In the genomic region with DNA sequence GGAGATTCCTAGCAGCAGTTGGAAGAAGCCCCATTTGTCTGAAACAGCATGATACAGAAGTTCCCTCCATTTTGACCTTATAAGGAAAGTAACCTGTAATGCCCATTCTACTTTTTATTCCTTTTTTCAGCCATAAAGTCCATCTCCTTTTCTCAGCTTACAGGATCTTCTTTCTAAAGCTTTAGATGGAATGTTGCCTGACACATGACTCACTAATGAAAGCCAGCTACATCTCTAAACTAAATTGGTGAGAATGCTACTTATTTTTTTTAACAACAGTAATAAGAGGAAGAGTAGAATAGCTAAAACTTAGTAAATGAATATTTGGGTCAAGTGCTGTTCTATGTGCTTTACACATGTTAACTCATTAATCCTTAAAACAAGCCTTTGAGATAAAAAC, we compare ENCODE assay signal across 15 cellular contexts.
DNase-seq lines count a peak whose midpoint lies in the region; ATAC-seq and TF ChIP-seq lines count a peak whose summit lies in the region.
"Had no signal": no experiment of that assay in that cellular context is flagged by ENCODE, and none has a peak within 500 bp of the region (broad histone marks: within the 10 kb centered on the region; RNA-seq: fewer than 3 reads in every experiment).

No MANE protein-coding gene starts in this region.

- intact Hi-C loops in IMR-90 (cut with micrococcal nuclease): no loop called here

- no peak overlapping the region for H2AK5ac ChIP-seq in IMR-90 (ENCODE audit: low read depth, low read length)

- no peak overlapping the region for H2BK15ac ChIP-seq in IMR-90 (ENCODE audit: low read depth, low read length)

- TF ChIP-seq RAD21 in IMR-90 (IDR thresholded peaks at IDR 0.05; ENCODE audit: low read length): no peak

- no peak overlapping the region for H2AFZ ChIP-seq in IMR-90 (replicated peaks; ENCODE audit: low read length, poor library complexity)

- H3K4ac ChIP-seq in IMR-90 (ENCODE audit: low read depth, low read length): no peak overlapping the region

- in situ Hi-C loops in IMR-90 (cut with MboI; ENCODE audit: low sequenced_read_pairs): no loop called here
- in situ Hi-C loops in KBM-7 (cut with MboI; ENCODE audit: low pct_unique_long_range_greater_than_20kb, low sequenced_read_pairs): no loop called here

- H4K5ac ChIP-seq in IMR-90 (ENCODE audit: low read depth, low read length): no peak overlapping the region

- POLR2A ChIA-PET in IMR-90 (lab: Charles Lee; ENCODE audit: unreplicated experiment): no interaction called here

- no peak for ATAC-seq in IMR-90 (ENCODE audit: low read depth)
- ATAC-seq: A549 had no signal

- H3K23ac ChIP-seq in IMR-90 (ENCODE audit: low read depth, low read length): no peak overlapping the region

- H3K9me1 ChIP-seq in IMR-90 (ENCODE audit: insufficient read depth, low read length): no peaks in the 10 kb centered on the region

- H4K91ac ChIP-seq in IMR-90 (ENCODE audit: insufficient read depth, low read depth, low read length): no peak overlapping the region

- no peak overlapping the region for H3K9ac ChIP-seq in IMR-90 (ENCODE audit: low read depth, low read length)

- no peak overlapping the region for H3K18ac ChIP-seq in IMR-90 (ENCODE audit: low read depth, low read length)

- H4K20me1 ChIP-seq in IMR-90 (ENCODE audit: insufficient read depth, low read length): no peaks in the 10 kb centered on the region

- H2AK9ac ChIP-seq in IMR-90 (replicated peaks; ENCODE audit: low read depth, low read length, poor library complexity): no peak overlapping the region

- no peak overlapping the region for H2BK5ac ChIP-seq in IMR-90 (ENCODE audit: low read depth, low read length, poor library complexity, severe bottlenecking)

- no peak overlapping the region for H4K8ac ChIP-seq in IMR-90 (ENCODE audit: low read depth in 2 of 2, low read length in 2 of 2)

- DNase-seq in EH (ENCODE audit: low read depth): peak; percentile 21
- DNase-seq in IMR-90: peak; percentile 17
- peak; percentile 31 for DNase-seq in fibroblast of mammary gland (ENCODE audit: low read depth)
- no peak for DNase-seq in SHP77 (lab: John Stamatoyannopoulos, UW)
- no peak for DNase-seq in KBM-7
- no peak for DNase-seq in SHP77 treated with DMSO at 0.1 percent for 48 hours (lab: John Stamatoyannopoulos, UW)
- DNase-seq: C1 segment of cervical spinal cord; Calu3; CD4-positive, alpha-beta T cell; DMS 273 treated with DMSO at 0.1 percent for 48 hours; EL; KG1 had no signal

- H3K4me3 ChIP-seq in IMR-90 (ENCODE audit: insufficient read depth, low read depth, low read length) (no peak overlapping the region), fibroblast of mammary gland (ENCODE audit: control insufficient read depth, low read depth, low read length) (no peak overlapping the region)
- H3K4me3 ChIP-seq: A549, HAP-1 had no signal

- TF ChIP-seq CTCF in IMR-90 (conservative IDR thresholded peaks at IDR 0.05; ENCODE audit: low read depth, low read length): no peak
- TF ChIP-seq CTCF in fibroblast of mammary gland (conservative IDR thresholded peaks at IDR 0.05; ENCODE audit: control insufficient read depth, insufficient read depth, low read depth, low read length): no peak

- no peaks in the 10 kb centered on the region for H3K79me1 ChIP-seq in IMR-90 (ENCODE audit: low read depth in 1 of 2, low read length in 2 of 2)

- H3K4me2 ChIP-seq in IMR-90 (ENCODE audit: low read depth, low read length): no peak overlapping the region
- H3K4me2 ChIP-seq: A549 had no signal

- H3K56ac ChIP-seq in IMR-90 (ENCODE audit: extremely low read depth, insufficient read depth, low read length): no peak overlapping the region

- no peaks in the 10 kb centered on the region for H3K27me3 ChIP-seq in IMR-90 (ENCODE audit: control insufficient read depth, insufficient read depth, low read length)

- no peak for TF ChIP-seq POLR2A in IMR-90 (IDR thresholded peaks at IDR 0.05; ENCODE audit: low read depth, low read length)

- BruUV-seq in IMR-90 (replicated peaks; lab: Mats Ljungman, UMichigan): no TSS peak

- H2BK20ac ChIP-seq in IMR-90 (ENCODE audit: low read depth, low read length): no peak overlapping the region

- H3K4me1 ChIP-seq in IMR-90 (ENCODE audit: control insufficient read depth, insufficient read depth, low read length): no peaks in the 10 kb centered on the region
- H3K4me1 ChIP-seq: A549, HAP-1 had no signal

- no peaks in the 10 kb centered on the region for H3K9me3 ChIP-seq in IMR-90 (ENCODE audit: control insufficient read depth, insufficient read depth, low read length)
- H3K9me3 ChIP-seq: A549, HAP-1 had no signal

- CTCF ChIA-PET in IMR-90 (lab: Yijun Ruan, JAX): interaction anchor here (0.6 kb wide), 1 partner anchor 252 kb away, joined by 3 read pairs; no protein-coding TSS in a partner anchor

- no peak overlapping the region for H3K27ac ChIP-seq in IMR-90 (ENCODE audit: insufficient read depth, low read length)
- H3K27ac ChIP-seq: A549, HL-60 had no signal

- H2BK120ac ChIP-seq in IMR-90 (ENCODE audit: low read depth, low read length): no peak overlapping the region

- H3K14ac ChIP-seq in IMR-90 (replicated peaks; ENCODE audit: low read depth, low read length): no peak overlapping the region

- dilution Hi-C loops in IMR-90 (cut with HindIII; ENCODE audit: low sequenced_read_pairs, unreplicated experiment): no loop called here

- no peaks in the 10 kb centered on the region for H3K36me3 ChIP-seq in IMR-90 (ENCODE audit: control insufficient read depth, insufficient read depth, low read length)
- H3K36me3 ChIP-seq: HAP-1 had no signal

TF ChIP-seq in IMR-90, 13 proteins besides CTCF, POLR2A, EP300 and RAD21:
- no peak for TF ChIP-seq BHLHE40 (IDR thresholded peaks at IDR 0.05; ENCODE audit: low read depth, low read length)
- no peak for TF ChIP-seq MAZ (IDR thresholded peaks at IDR 0.05; ENCODE audit: borderline replicate concordance, low read depth, low read length)
- TF ChIP-seq CHD1 (IDR thresholded peaks at IDR 0.05; ENCODE audit: low read depth, low read length): no peak
- TF ChIP-seq RCOR1 (IDR thresholded peaks at IDR 0.05; ENCODE audit: insufficient replicate concordance, low read length): no peak
- TF ChIP-seq, protein P1, sequence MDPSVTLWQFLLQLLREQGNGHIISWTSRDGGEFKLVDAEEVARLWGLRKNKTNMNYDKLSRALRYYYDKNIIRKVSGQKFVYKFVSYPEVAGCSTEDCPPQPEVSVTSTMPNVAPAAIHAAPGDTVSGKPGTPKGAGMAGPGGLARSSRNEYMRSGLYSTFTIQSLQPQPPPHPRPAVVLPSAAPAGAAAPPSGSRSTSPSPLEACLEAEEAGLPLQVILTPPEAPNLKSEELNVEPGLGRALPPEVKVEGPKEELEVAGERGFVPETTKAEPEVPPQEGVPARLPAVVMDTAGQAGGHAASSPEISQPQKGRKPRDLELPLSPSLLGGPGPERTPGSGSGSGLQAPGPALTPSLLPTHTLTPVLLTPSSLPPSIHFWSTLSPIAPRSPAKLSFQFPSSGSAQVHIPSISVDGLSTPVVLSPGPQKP (IDR thresholded peaks at IDR 0.05; ENCODE audit: borderline replicate concordance, low read depth, low read length): no peak
- no peak for TF ChIP-seq NFE2L2 (IDR thresholded peaks at IDR 0.05; ENCODE audit: low read depth, low read length)
- no peak for TF ChIP-seq MXI1 (IDR thresholded peaks at IDR 0.05; ENCODE audit: borderline replicate concordance, low read depth, low read length)
- TF ChIP-seq SMC3 (IDR thresholded peaks at IDR 0.05; ENCODE audit: low read depth, low read length): no peak
- TF ChIP-seq, protein P2, sequence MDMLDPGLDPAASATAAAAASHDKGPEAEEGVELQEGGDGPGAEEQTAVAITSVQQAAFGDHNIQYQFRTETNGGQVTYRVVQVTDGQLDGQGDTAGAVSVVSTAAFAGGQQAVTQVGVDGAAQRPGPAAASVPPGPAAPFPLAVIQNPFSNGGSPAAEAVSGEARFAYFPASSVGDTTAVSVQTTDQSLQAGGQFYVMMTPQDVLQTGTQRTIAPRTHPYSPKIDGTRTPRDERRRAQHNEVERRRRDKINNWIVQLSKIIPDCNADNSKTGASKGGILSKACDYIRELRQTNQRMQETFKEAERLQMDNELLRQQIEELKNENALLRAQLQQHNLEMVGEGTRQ (IDR thresholded peaks at IDR 0.05; ENCODE audit: low read depth, low read length): no peak

Comparison
In these comparisons a context has a peak if more than half of its experiments do, and no peak if none do; other contexts are left out.
1. DNase-seq: peak in EH (single experiment), IMR-90 (single experiment) and fibroblast of mammary gland (single experiment); none in SHP77 (0 of 2), KBM-7 (single experiment) and SHP77 treated with DMSO at 0.1 percent for 48 hours (single experiment).